Comparison of ENCODE assay signal across 1 cellular context in the genomic region with DNA sequence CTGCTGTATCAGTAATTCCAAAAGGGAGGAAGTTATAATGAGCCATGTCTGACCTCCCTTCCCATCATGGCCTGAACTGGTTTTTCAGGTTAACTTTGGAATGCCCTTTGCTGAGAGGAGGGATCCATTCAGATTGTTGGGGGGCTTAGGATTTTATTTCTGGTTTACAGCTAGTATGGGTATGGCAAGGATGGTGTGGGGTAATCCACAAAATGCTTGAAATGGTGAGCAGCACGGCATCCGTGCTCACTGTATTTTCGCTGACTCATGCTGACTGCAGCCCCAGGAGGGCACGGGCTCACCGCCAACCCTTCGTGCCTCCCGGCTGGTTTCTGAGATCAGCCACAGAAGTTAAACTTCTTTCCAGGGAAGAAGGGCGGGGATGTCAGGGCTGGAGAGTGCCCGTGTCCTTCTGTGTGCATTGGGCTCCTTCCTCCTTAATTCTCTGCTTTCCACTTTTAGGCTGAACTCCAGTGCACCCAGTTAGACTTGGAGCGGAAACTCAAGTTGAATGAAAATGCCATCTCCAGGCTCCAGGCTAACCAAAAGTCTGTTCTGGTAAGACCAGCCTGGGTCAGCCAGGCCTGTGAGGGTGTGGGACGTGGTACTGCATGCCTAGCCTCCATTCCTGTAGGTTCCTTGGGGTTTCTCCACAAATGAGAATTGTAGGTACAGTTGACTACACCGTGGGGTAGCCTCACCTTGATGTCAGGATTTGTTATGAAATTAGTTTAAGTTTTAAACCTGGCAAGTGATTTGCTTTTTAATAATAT.
TF ChIP-seq lines count a peak whose summit lies in the region.

No MANE protein-coding gene starts in this region.

TF ChIP-seq in HEK293, 187 proteins besides CTCF, POLR2A, EP300 and RAD21:
- TF ChIP-seq, protein P1, sequence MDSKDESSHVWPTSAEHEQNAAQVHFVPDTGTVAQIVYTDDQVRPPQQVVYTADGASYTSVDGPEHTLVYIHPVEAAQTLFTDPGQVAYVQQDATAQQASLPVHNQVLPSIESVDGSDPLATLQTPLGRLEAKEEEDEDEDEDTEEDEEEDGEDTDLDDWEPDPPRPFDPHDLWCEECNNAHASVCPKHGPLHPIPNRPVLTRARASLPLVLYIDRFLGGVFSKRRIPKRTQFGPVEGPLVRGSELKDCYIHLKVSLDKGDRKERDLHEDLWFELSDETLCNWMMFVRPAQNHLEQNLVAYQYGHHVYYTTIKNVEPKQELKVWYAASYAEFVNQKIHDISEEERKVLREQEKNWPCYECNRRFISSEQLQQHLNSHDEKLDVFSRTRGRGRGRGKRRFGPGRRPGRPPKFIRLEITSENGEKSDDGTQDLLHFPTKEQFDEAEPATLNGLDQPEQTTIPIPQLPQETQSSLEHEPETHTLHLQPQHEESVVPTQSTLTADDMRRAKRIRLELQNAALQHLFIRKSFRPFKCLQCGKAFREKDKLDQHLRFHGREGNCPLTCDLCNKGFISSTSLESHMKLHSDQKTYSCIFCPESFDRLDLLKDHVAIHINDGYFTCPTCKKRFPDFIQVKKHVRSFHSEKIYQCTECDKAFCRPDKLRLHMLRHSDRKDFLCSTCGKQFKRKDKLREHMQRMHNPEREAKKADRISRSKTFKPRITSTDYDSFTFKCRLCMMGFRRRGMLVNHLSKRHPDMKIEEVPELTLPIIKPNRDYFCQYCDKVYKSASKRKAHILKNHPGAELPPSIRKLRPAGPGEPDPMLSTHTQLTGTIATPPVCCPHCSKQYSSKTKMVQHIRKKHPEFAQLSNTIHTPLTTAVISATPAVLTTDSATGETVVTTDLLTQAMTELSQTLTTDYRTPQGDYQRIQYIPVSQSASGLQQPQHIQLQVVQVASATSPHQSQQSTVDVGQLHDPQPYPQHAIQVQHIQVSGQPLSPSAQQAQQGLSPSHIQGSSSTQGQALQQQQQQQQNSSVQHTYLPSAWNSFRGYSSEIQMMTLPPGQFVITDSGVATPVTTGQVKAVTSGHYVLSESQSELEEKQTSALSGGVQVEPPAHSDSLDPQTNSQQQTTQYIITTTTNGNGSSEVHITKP (tag by site-specific recombination; IDR thresholded peaks at IDR 0.05) = peak; percentile 77
- peak; percentile 58; the same call in 1 of the 2 replicates for TF ChIP-seq ZBTB8A (tag by site-specific recombination; IDR thresholded peaks at IDR 0.05)
- peak; percentile 32; the same call in 1 of the 2 replicates for TF ChIP-seq GLIS1 (tag by site-specific recombination; IDR thresholded peaks at IDR 0.05)
